ENCODE assay signal across 14 cellular contexts in the genomic region with DNA sequence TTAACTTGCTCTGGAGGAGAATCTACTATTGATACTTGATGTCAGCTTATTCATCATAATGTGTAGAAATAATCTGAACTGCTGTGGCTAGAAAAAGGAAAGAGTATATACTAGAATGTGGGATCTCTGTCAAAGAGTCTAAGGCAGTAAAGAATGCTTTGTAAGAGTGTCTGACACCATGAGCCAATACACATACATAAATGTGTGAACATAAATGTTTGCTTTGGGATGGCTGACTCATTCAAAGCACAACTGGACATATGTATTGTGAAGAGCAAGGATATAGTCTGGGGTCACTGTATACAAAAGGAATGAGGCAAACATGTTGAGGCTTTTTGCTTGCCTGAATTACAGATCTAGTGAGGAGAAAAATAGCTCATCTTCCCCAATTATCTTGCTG.
DNase-seq lines count a peak whose midpoint lies in the region; TF ChIP-seq lines count a peak whose summit lies in the region.
"Had no signal": no experiment of that assay in that cellular context is flagged by ENCODE, and none has a peak within 500 bp of the region (broad histone marks: within the 10 kb centered on the region; RNA-seq: fewer than 3 reads in every experiment).

No MANE protein-coding gene starts in this region.

- DNase-seq in NCI-H748 (lab: John Stamatoyannopoulos, UW; ENCODE audit: unreplicated experiment) = peak; percentile 3
- DNase-seq in NCI-H748 treated with DMSO at 0.1 percent for 48 hours (lab: John Stamatoyannopoulos, UW) = no peak
- DNase-seq in NCI-H69 (lab: John Stamatoyannopoulos, UW) = peak; percentile 78
- DNase-seq in epithelial cell of esophagus (ENCODE audit: low read depth) = peak; percentile 9
- DNase-seq in effector CD8-positive, alpha-beta T cell (lab: John Stamatoyannopoulos, UW) = no peak
- DNase-seq in ecto neural progenitor cell (ENCODE audit: low spot score) = no peak
- DNase-seq in GM03348 (ENCODE audit: low spot score) = no peak
- DNase-seq: 8988T; Calu3; CD4-positive, alpha-beta memory T cell; HCEC 1CT; IMR-90 had no signal

- H3K4me3 ChIP-seq in epithelial cell of esophagus (ENCODE audit: low read length) = no peak overlapping the region
- H3K4me3 ChIP-seq: BLaER1, GM23338 had no signal

- TF ChIP-seq CTCF in epithelial cell of esophagus (IDR thresholded peaks at IDR 0.05; ENCODE audit: insufficient read depth, low read depth, low read length, missing control alignments) = no peak

Comparison
In these comparisons a context has a peak if more than half of its experiments do, and no peak if none do; other contexts are left out.
1. DNase-seq: peak in NCI-H748 (single experiment), NCI-H69 (single experiment) and epithelial cell of esophagus (single experiment); none in NCI-H748 treated with DMSO at 0.1 percent for 48 hours (single experiment), effector CD8-positive, alpha-beta T cell (single experiment), ecto neural progenitor cell (single experiment) and GM03348 (single experiment).